17 cellular contexts compared by ENCODE assay signal in the genomic region with DNA sequence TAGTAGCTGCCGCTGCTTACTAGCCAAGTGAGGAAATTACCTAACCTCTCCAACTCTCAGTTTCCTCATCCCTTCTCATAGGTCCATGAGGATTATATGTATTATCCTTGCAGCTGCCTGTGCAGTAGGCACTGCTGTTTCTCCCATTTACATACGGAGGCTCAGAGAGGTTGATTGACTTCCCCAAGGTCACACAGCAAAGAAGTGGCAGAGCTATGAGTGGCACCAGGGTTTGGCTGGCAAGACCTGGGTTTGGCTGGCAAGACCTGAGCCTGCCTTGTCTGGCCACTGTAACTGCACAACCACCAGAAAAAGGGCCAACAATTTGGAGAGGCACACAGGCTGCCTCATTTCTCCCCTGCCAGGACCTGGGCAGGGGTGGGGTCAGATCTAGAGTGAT. TPM values are rescaled to one million over a fixed set of nuclear protein-coding genes. Genes with fewer than 3 reads are reported as not detected.
A peak's percentile ranks its signal among the peaks of the same experiment; 100 is the strongest.
DNase-seq lines count a peak whose midpoint lies in the region; ATAC-seq and TF ChIP-seq lines count a peak whose summit lies in the region.
"Had no signal": no experiment of that assay in that cellular context is flagged by ENCODE, and none has a peak within 500 bp of the region (broad histone marks: within the 10 kb centered on the region; RNA-seq: fewer than 3 reads in every experiment).

No MANE protein-coding gene starts in this region.

- H3K9ac ChIP-seq in neuronal stem cell (ENCODE audit: low read depth, low read length, poor library complexity) = no peak overlapping the region
- H3K9ac ChIP-seq: BLaER1 treated with 17β-estradiol and CSF1 and Interleukin-3, amounts not matched to agents 10 nM and 100 nM had no signal

- H3K9me3 ChIP-seq in HEK293 (ENCODE audit: control insufficient read depth, insufficient read depth, low read depth, low read length) (no peaks in the 10 kb centered on the region), T-helper 17 cell (ENCODE audit: control insufficient read depth, low read length, poor library complexity, severe bottlenecking) (no peaks in the 10 kb centered on the region), neuronal stem cell (replicated peaks in 1 of 2; ENCODE audit: control insufficient read depth in 2 of 2, insufficient read depth in 1 of 2, low read depth in 1 of 2, low read length in 2 of 2) (no peaks in the 10 kb centered on the region)
- H3K9me3 ChIP-seq: BLaER1 treated with 17β-estradiol and CSF1 and Interleukin-3, amounts not matched to agents 10 nM and 100 nM had no signal

- H3K4me2 ChIP-seq in neuronal stem cell (ENCODE audit: insufficient read depth, low read length, poor library complexity, severe bottlenecking) = no peak overlapping the region
- H3K4me2 ChIP-seq: BLaER1 treated with 17β-estradiol and CSF1 and Interleukin-3, amounts not matched to agents 10 nM and 100 nM had no signal

- no peak overlapping the region for H3K23ac ChIP-seq in neuronal stem cell (ENCODE audit: low read depth, low read length, poor library complexity)

- H3K36me3 ChIP-seq in HEK293 (ENCODE audit: control insufficient read depth in 2 of 2, insufficient read depth in 1 of 2, low read length in 2 of 2) (no peaks in the 10 kb centered on the region), neuronal stem cell (replicated peaks in 1 of 2; ENCODE audit: control insufficient read depth in 2 of 2, insufficient read depth in 2 of 2, low read length in 2 of 2) (no peaks in the 10 kb centered on the region)
- H3K36me3 ChIP-seq: BLaER1 treated with 17β-estradiol and CSF1 and Interleukin-3, amounts not matched to agents 10 nM and 100 nM had no signal

- peaks cover 4% of the 10 kb centered on the region for H3K79me1 ChIP-seq in neuronal stem cell (ENCODE audit: low read depth, low read length)

- H2BK12ac ChIP-seq in neuronal stem cell (ENCODE audit: low read length) = peak overlapping the region; percentile 76

- H4K8ac ChIP-seq in neuronal stem cell (ENCODE audit: low read depth, low read length) = no peak overlapping the region

- no peak for TF ChIP-seq CTCF in HEK293 (tag by site-specific recombination; IDR thresholded peaks at IDR 0.05)
- no peak for TF ChIP-seq CTCF in dorsolateral prefrontal cortex (IDR thresholded peaks at IDR 0.05 in 54 of 56, conservative IDR thresholded peaks at IDR 0.05 in 2 of 56; ENCODE audit: low read depth in 1 of 56, partially characterized antibody in 56 of 56)
- no peak for TF ChIP-seq CTCF in RWPE1 (conservative IDR thresholded peaks at IDR 0.05; ENCODE audit: low read depth)

- CTCF ChIA-PET in HEK293 (lab: Yijun Ruan, JAX) = interaction anchor here (0.8 kb wide), 1 partner anchor 160 kb away, joined by 5 read pairs; no protein-coding TSS in a partner anchor
- CTCF ChIA-PET in RWPE1 (lab: Yijun Ruan, JAX) = interaction anchor here (0.7 to 1.0 kb wide), 2 partner anchors 10 to 15 kb away, joined by 3 to 4 read pairs; no protein-coding TSS in a partner anchor

- no peak overlapping the region for H2BK120ac ChIP-seq in neuronal stem cell (ENCODE audit: low read depth, low read length)

- no CpG with 5 or more reads among the region's 2 CpGs for WGBS in neuronal stem cell (ENCODE audit: extremely low coverage in 2 of 2, insufficient read length in 2 of 2, insufficient replicate concordance in 1 of 2), 2 donors

- peak overlapping the region; percentile 53 for H2AK5ac ChIP-seq in neuronal stem cell (ENCODE audit: low read depth, low read length)

- H4K91ac ChIP-seq in neuronal stem cell (ENCODE audit: low read depth, low read length, poor library complexity) = no peak overlapping the region

- H3K18ac ChIP-seq in neuronal stem cell (ENCODE audit: low read length) = no peak overlapping the region

- no peak for ATAC-seq in T-helper 17 cell

- peaks cover 14% of the 10 kb centered on the region for H3K27me3 Mint-ChIP-seq in T-helper 17 cell

- no peak overlapping the region for H3K27ac ChIP-seq in HEK293 (ENCODE audit: extremely low read depth, low read depth, low read length)
- peak overlapping the region in 54 of 59 donors; percentile 38 to 100 (median 97) for H3K27ac ChIP-seq in dorsolateral prefrontal cortex
- no peak overlapping the region for H3K27ac ChIP-seq in neuronal stem cell (replicated peaks; ENCODE audit: low read length)
- no peak overlapping the region for H3K27ac ChIP-seq in RWPE1
- H3K27ac ChIP-seq: BLaER1 treated with 17β-estradiol and CSF1 and Interleukin-3, amounts not matched to agents 10 nM and 100 nM; SK-N-MC had no signal

- H3K4me3 Mint-ChIP-seq in T-helper 17 cell = no peak overlapping the region
- H3K4me3 Mint-ChIP-seq: H9 had no signal

- no peaks in the 10 kb centered on the region for H3K36me3 Mint-ChIP-seq in T-helper 17 cell (ENCODE audit: low read depth)
- H3K36me3 Mint-ChIP-seq: IgD-negative memory B cell had no signal

- DNase-seq in T-helper 17 cell (no peak), dorsolateral prefrontal cortex (no peak), neuronal stem cell (ENCODE audit: low spot score) (no peak), RWPE1 (ENCODE audit: low spot score) (no peak), NCI-H524 (lab: John Stamatoyannopoulos, UW) (no peak), RKO (ENCODE audit: low spot score) (no peak)
- no peak for DNase-seq in stimulated activated CD4-positive, alpha-beta T cell treated with anti-CD3 and anti-CD28 coated beads, Interleukin-4, amount 100 ng/mL, for 24 hours
- DNase-seq: EL; H9; NCI-H2227 treated with DMSO at 0.1 percent for 48 hours; NCI-H526; NK-92 treated with Interleukin-12 subunit alpha and Interleukin-12 subunit beta, amount 100 ng/mL, for 24 hours; OCI-M1 had no signal

- POLR2A ChIA-PET in HEK293 (lab: Yijun Ruan, JAX) (no interaction called here), RWPE1 (lab: Yijun Ruan, JAX; ENCODE audit: low non-redundant PET) (no interaction called here)

- no peak overlapping the region for H3K4ac ChIP-seq in neuronal stem cell (ENCODE audit: low read length)

- no peak overlapping the region for H2BK5ac ChIP-seq in neuronal stem cell (ENCODE audit: low read length)

- H3K4me1 ChIP-seq in HEK293 (ENCODE audit: control insufficient read depth, insufficient read depth, low read length) (peaks cover 5% of the 10 kb centered on the region), neuronal stem cell (ENCODE audit: control insufficient read depth in 2 of 2, insufficient read depth in 1 of 2, low read depth in 1 of 2, low read length in 2 of 2) (peaks cover 48 to 59% of the 10 kb centered on the region in 2 donors)

- H3K27me3 ChIP-seq in dorsolateral prefrontal cortex (no peaks in the 10 kb centered on the region), neuronal stem cell (ENCODE audit: control insufficient read depth in 3 of 3, insufficient read depth in 3 of 3, low read depth in 1 of 3, low read length in 3 of 3) (peaks cover 0 to 2% (median 0%) of the 10 kb centered on the region in 3 experiments)

- H3K4me3 ChIP-seq in HEK293 (ENCODE audit: low read depth, low read length) (no peak overlapping the region), dorsolateral prefrontal cortex (no peak overlapping the region), neuronal stem cell (ENCODE audit: low read length in 2 of 2) (no peak overlapping the region)
- H3K4me3 ChIP-seq: BLaER1 treated with 17β-estradiol and CSF1 and Interleukin-3, amounts not matched to agents 10 nM and 100 nM; SK-N-MC had no signal

- H2AFZ ChIP-seq in neuronal stem cell (ENCODE audit: low read length) = no peak overlapping the region

- H3K4me1 Mint-ChIP-seq in T-helper 17 cell = peaks cover 16% of the 10 kb centered on the region

- H3K14ac ChIP-seq in neuronal stem cell (ENCODE audit: low read length) = no peak overlapping the region

- intact Hi-C loops in dorsolateral prefrontal cortex (cut with DNase I) = loop anchor here (5.0 to 10.0 kb wide), 2 partner anchors 135 to 373 kb away; a partner anchor contains a TSS

- peak overlapping the region; percentile 14 for H2BK15ac ChIP-seq in neuronal stem cell (ENCODE audit: low read length)

- peak overlapping the region; percentile 82 for H3K27ac Mint-ChIP-seq in T-helper 17 cell
- H3K27ac Mint-ChIP-seq: H9 had no signal

TF ChIP-seq in HEK293, 187 proteins besides CTCF, POLR2A, EP300 and RAD21:
- TF ChIP-seq TCF7L2 (IDR thresholded peaks at IDR 0.05; ENCODE audit: borderline replicate concordance, low read depth, low read length) = no peak
- TF ChIP-seq ZNF768 (tag by site-specific recombination; IDR thresholded peaks at IDR 0.05) = peak; percentile 90
- TF ChIP-seq TRIM28 (IDR thresholded peaks at IDR 0.05; ENCODE audit: borderline replicate concordance, low read length) = no peak
- no peak for TF ChIP-seq KLF16 (tag by site-specific recombination; IDR thresholded peaks at IDR 0.05)

RNA-seq across cellular contexts. Expression of a gene that starts 2.5 kb away (rescaled TPM):
- 1 to 10 TPM in 1 of 2 donors, under 1 TPM in 1; 0.90 to 1.3 TPM for total RNA-seq in T-helper 17 cell
- total RNA-seq in dorsolateral prefrontal cortex = 1,000 to 10,000 TPM in 17 of 120 experiments, 100 to 1,000 TPM in 103; 366 to 1,232 (median 838) TPM
- polyA plus RNA-seq in neuronal stem cell (2013, experiment 1 of 2) = 23.0 TPM
- 24.0 TPM for polyA plus RNA-seq in neuronal stem cell (2013, experiment 2 of 2)

RNA-seq across cellular contexts. Expression of a gene that starts 17.8 kb away (rescaled TPM):
- total RNA-seq in T-helper 17 cell (10 to 100 TPM; 20.7 to 24.7 TPM), dorsolateral prefrontal cortex (10 to 100 TPM; 14.5 to 47.1 (median 26.3) TPM)
- 14.6 TPM for polyA plus RNA-seq in neuronal stem cell (2013, experiment 1 of 2)
- polyA plus RNA-seq in neuronal stem cell (2013, experiment 2 of 2) = 12.8 TPM

Comparison
In these comparisons a context has a peak if more than half of its experiments do, and no peak if none do; other contexts are left out.
1. H3K27ac ChIP-seq: peak in dorsolateral prefrontal cortex (54 of 59); none in HEK293 (single experiment), neuronal stem cell (single experiment) and RWPE1 (single experiment).
2. RNA of a gene that starts 2.5 kb away (total RNA-seq): 366 to 1,232 TPM in dorsolateral prefrontal cortex; 0.90 to 1.3 TPM in T-helper 17 cell; every median in the first group is over 100 times any median in the second.